In genomic region chr4:23978031-23978430, GRCh38 we compare ENCODE assay signal across 21 cellular contexts.
"Had no signal": no experiment of that assay in that cellular context is flagged by ENCODE, and none has a peak within 500 bp of the region (broad histone marks: within the 10 kb centered on the region; RNA-seq: fewer than 3 reads in every experiment).

No MANE protein-coding gene starts in this region.

- H3K4me1 ChIP-seq: ascending aorta had no signal

- H3K4me3 ChIP-seq: ascending aorta had no signal

- H3K27me3 ChIP-seq: ascending aorta had no signal

- H3K27ac ChIP-seq: ascending aorta, VCaP had no signal

- H3K9me3 ChIP-seq: ascending aorta had no signal

- H3K36me3 ChIP-seq: ascending aorta had no signal

- DNase-seq: activated CD4-positive, alpha-beta memory T cell treated with anti-CD3 and anti-CD28 coated beads for 36 hours; activated CD4-positive, alpha-beta T cell treated with anti-CD3 and anti-CD28 coated beads, Interleukin-2, amount 10 ng/mL, durations not matched to agents 7 days and 5 days; activated CD4-positive, CD25-positive, alpha-beta regulatory T cell; activated CD8-positive, alpha-beta memory T cell treated with anti-CD3 and anti-CD28 coated beads for 24 hours; activated naive CD4-positive, alpha-beta T cell treated with anti-CD3 and anti-CD28 coated beads, Interleukin-2, amount 50 U/mL, for 16 hours; activated naive CD8-positive, alpha-beta T cell treated with anti-CD3 and anti-CD28 coated beads, Interleukin-2, amount 10 ng/mL, durations not matched to agents 7 days and 5 days; activated T-cell treated with anti-CD3 and anti-CD28 coated beads for 4 hours; activated T-cell treated with anti-CD3 and anti-CD28 coated beads, Interleukin-2, amount 50 U/mL, for 48 hours; cerebellar nuclear complex; MM.1S; NCI-H1105; NCI-H1436; NCI-H1694 treated with DMSO at 0.1 percent for 48 hours; NCI-H2029 treated with DMSO at 0.1 percent for 48 hours; NCI-H510A treated with DMSO at 0.1 percent for 48 hours; PC-3; SHP77; T-helper 17 cell; T-helper 9 cell had no signal
